20 cellular contexts compared by ENCODE assay signal in the genomic region with DNA sequence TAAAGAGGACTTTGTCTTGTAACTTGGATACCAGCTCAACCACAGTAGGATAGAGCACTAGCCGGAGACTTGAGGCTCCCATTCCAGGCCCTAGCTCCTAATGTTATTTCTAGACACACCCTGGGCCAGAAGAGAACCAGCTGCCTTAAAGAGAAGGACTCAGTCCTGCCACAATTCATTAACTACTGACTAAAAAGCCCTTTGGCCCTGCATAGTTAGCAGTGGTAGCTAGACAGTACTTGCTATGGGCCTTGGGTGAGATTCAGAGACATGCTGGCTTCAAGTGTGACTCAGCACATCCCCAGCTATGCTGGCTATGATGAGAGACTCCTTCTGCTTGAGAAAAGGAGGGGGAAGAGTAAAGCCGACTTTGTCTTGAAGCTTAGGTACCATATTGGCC. TPM values are rescaled to one million over a fixed set of nuclear protein-coding genes. Genes with fewer than 3 reads are reported as not detected.
DNase-seq lines count a peak whose midpoint lies in the region; TF ChIP-seq lines count a peak whose summit lies in the region.
"Had no signal": no experiment of that assay in that cellular context is flagged by ENCODE, and none has a peak within 500 bp of the region (broad histone marks: within the 10 kb centered on the region; RNA-seq: fewer than 3 reads in every experiment).

No MANE protein-coding gene starts in this region.

- H3K9me3 Mint-ChIP-seq in HFFc6 = no peaks in the 10 kb centered on the region
- H3K9me3 Mint-ChIP-seq: activated T-helper 1 cell treated with anti-CD3 and anti-CD28 coated beads, Interleukin-12 subunit alpha, Interleukin-12 subunit beta, Interleukin-2, Interleukin-4 antibody, amounts not matched to agents 30 ng/mL and 10 ng/mL and 1 ng/mL, durations not matched to agents 14 hours and 24 hours and 36 hours; neural crest cell; T-helper 1 cell treated with Interleukin-12 subunit alpha and Interleukin-12 subunit beta and Interleukin-4 antibody, amounts not matched to agents 30 μg/mL and 1 μg/mL, for 36 hours had no signal

- no peak overlapping the region for H3K4me3 ChIP-seq in AG10803 (ENCODE audit: low read length)
- H3K4me3 ChIP-seq: sigmoid colon had no signal

- H3K27me3 Mint-ChIP-seq in HFFc6 (ENCODE audit: insufficient read depth) = peaks cover 1% of the 10 kb centered on the region
- H3K27me3 Mint-ChIP-seq: CD4-positive, alpha-beta memory T cell had no signal

- DNase-seq in AG10803 (ENCODE audit: low read depth) (peak; percentile 61), HFFc6 (peak; percentile 74), dedifferentiated amniotic fluid mesenchymal stem cell (ENCODE audit: extremely low spot score) (peak; percentile 38), kidney tubule cell (ENCODE audit: low spot score) (peak; percentile 91), NCI-H2107 treated with DMSO at 0.1 percent for 48 hours (lab: John Stamatoyannopoulos, UW; ENCODE audit: unreplicated experiment) (no peak), NCI-H510A treated with DMSO at 0.1 percent for 48 hours (lab: John Stamatoyannopoulos, UW) (no peak), Kasumi-1 (lab: John Stamatoyannopoulos, UW) (no peak)
- no peak for DNase-seq in activated CD8-positive, alpha-beta memory T cell treated with anti-CD3 and anti-CD28 coated beads, Interleukin-2, amount 50 U/mL, for 4 hours
- DNase-seq: activated CD4-positive, alpha-beta T cell treated with anti-CD3 and anti-CD28 coated beads for 48 hours; aorta; CD4-positive, alpha-beta memory T cell; effector CD4-positive, alpha-beta T cell; NCI-H1436; NCI-H748 treated with DMSO at 0.1 percent for 48 hours; RPMI8226; sigmoid colon; stimulated activated naive CD8-positive, alpha-beta T cell treated with anti-CD3 and anti-CD28 coated beads, Interleukin-15, Interleukin-2, amounts not matched to agents 100 U/mL and 50 U/mL, for 24 hours had no signal

- H3K4me3 Mint-ChIP-seq in HFFc6 = no peak overlapping the region; the same call in 1 of the 2 replicates
- H3K4me3 Mint-ChIP-seq: activated T-helper 1 cell treated with anti-CD3 and anti-CD28 coated beads, Interleukin-12 subunit alpha, Interleukin-12 subunit beta, Interleukin-2, Interleukin-4 antibody, amounts not matched to agents 30 ng/mL and 10 ng/mL and 1 ng/mL, durations not matched to agents 14 hours and 24 hours and 36 hours; CD4-positive, alpha-beta memory T cell; neural crest cell; T-helper 1 cell treated with Interleukin-12 subunit alpha and Interleukin-12 subunit beta and Interleukin-4 antibody, amounts not matched to agents 30 μg/mL and 1 μg/mL, for 36 hours had no signal

- TF ChIP-seq CTCF in AG10803 (conservative IDR thresholded peaks at IDR 0.05; ENCODE audit: low read length) = no peak
- TF ChIP-seq CTCF in HFFc6 (IDR thresholded peaks at IDR 0.05) = no peak

- no peaks in the 10 kb centered on the region for H3K36me3 Mint-ChIP-seq in HFFc6 (ENCODE audit: low read depth)
- H3K36me3 Mint-ChIP-seq: CD4-positive, alpha-beta memory T cell had no signal

- peaks cover 39% of the 10 kb centered on the region for H3K4me1 Mint-ChIP-seq in HFFc6 (ENCODE audit: low read depth)

- peak overlapping the region; percentile 74 for H3K27ac Mint-ChIP-seq in HFFc6
- H3K27ac Mint-ChIP-seq: activated T-helper 1 cell treated with anti-CD3 and anti-CD28 coated beads, Interleukin-12 subunit alpha, Interleukin-12 subunit beta, Interleukin-2, Interleukin-4 antibody, amounts not matched to agents 30 ng/mL and 10 ng/mL and 1 ng/mL, durations not matched to agents 14 hours and 24 hours and 36 hours; T-helper 1 cell treated with Interleukin-12 subunit alpha and Interleukin-12 subunit beta and Interleukin-4 antibody, amounts not matched to agents 30 μg/mL and 1 μg/mL, for 36 hours had no signal

RNA-seq across cellular contexts. Expression of gene TMEM167A, which starts 47.3 kb away (rescaled TPM):
- 100 to 1,000 TPM; 125 to 164 (median 141) TPM for total RNA-seq in HFFc6 (2021; fragmentation: NEBNext Ultra II Directional; extraction: Animal tissue kit (Norgen Biotek cat#: 25700))

RNA-seq across cellular contexts. Expression of gene XRCC4, which starts 47.4 kb away (rescaled TPM):
- total RNA-seq in HFFc6 (2021; fragmentation: NEBNext Ultra II Directional; extraction: Animal tissue kit (Norgen Biotek cat#: 25700)) = 10 to 100 TPM; 13.6 to 17.1 (median 14.4) TPM

Comparison
In these comparisons a context has a peak if more than half of its experiments do, and no peak if none do; other contexts are left out.
1. DNase-seq: peak in AG10803 (single experiment), HFFc6 (single experiment), dedifferentiated amniotic fluid mesenchymal stem cell (single experiment) and kidney tubule cell (single experiment); none in NCI-H2107 treated with DMSO at 0.1 percent for 48 hours (single experiment), NCI-H510A treated with DMSO at 0.1 percent for 48 hours (single experiment), activated CD8-positive, alpha-beta memory T cell treated with anti-CD3 and anti-CD28 coated beads, Interleukin-2, amount 50 U/mL, for 4 hours (single experiment) and Kasumi-1 (0 of 2).